Comparison of ENCODE assay signal across 8 cellular contexts in the genomic region with DNA sequence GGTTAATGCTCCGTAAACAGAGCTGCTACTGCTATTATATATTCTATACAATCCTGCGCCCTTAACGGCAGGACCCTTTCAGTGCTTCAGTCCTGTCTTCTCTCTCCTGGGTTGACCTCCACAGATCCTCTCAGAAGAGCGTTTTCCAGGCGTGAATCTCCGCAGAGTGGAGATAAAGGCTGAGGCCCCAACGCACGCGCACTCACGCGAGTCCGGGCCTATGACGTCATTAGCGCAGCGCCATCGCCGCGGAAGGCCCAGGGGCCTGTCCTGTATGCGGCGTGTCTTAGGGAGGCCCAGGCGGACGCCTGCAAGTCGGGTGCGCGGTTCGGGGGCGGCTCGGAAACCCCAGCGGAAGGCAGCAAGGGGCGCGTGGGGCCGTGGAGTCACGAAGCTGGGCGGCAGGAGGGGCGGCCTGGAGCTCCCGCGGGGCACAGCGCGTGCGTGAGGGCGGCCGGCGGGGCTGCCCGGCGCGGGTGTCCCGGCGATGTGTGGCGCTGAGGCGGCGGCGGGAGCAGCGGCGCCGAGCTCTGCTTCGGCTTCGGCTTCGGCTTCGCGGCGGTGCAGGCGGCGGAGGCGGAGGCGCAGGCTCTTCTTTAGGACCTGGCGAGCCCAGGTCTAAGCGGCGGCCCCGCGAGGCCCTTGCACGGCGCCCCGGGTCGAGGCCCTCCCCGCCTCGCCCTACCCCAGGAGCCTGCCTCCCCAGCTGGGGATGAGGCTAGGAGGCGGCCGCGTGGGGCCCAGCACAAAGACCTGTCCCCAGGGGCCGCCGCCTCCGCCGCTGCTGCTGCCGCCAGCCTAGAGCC. TPM values are rescaled to one million over a fixed set of nuclear protein-coding genes. Genes with fewer than 3 reads are reported as not detected.
DNase-seq lines count a peak whose midpoint lies in the region; ATAC-seq and TF ChIP-seq lines count a peak whose summit lies in the region.

A gene with protein sequence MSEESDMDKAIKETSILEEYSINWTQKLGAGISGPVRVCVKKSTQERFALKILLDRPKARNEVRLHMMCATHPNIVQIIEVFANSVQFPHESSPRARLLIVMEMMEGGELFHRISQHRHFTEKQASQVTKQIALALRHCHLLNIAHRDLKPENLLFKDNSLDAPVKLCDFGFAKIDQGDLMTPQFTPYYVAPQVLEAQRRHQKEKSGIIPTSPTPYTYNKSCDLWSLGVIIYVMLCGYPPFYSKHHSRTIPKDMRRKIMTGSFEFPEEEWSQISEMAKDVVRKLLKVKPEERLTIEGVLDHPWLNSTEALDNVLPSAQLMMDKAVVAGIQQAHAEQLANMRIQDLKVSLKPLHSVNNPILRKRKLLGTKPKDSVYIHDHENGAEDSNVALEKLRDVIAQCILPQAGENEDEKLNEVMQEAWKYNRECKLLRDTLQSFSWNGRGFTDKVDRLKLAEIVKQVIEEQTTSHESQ (plus strand): TSS at position 479 of the 806 bp plus-strand sequence. CDS start 506 bp downstream, outside the sequence.

- H3K27ac Mint-ChIP-seq in activated T-cell treated with anti-CD3 and anti-CD28 coated beads, Interleukin-2, amount 50 U/mL, for 24 hours, result peak within 1 kb of the TSS; percentile 98

- H3K9ac ChIP-seq in mucosa of stomach (ENCODE audit: low read length), result peak within 1 kb of the TSS; percentile 91

- H3K36me3 Mint-ChIP-seq in activated T-cell treated with anti-CD3 and anti-CD28 coated beads, Interleukin-2, amount 50 U/mL, for 24 hours (ENCODE audit: low read depth), result peaks cover 81% of the 10 kb centered on the region

- H3K4me3 ChIP-seq in esophagus (ENCODE audit: low read depth in 1 of 2, low read length in 2 of 2) (peak within 1 kb of the TSS; percentile 85 to 92), mucosa of stomach (ENCODE audit: low read length) (peak within 1 kb of the TSS; percentile 86)

- ATAC-seq in GM21723 (IDR thresholded peaks at IDR 0.05; ENCODE audit: unreplicated experiment), result peak; percentile 80

- peak; percentile 91 for DNase-seq in DMS53 treated with DMSO at 0.1 percent for 48 hours (lab: John Stamatoyannopoulos, UW; ENCODE audit: unreplicated experiment)
- DNase-seq in KG1 (lab: John Stamatoyannopoulos, UW), result peak; percentile 88
- DNase-seq in activated T-cell treated with anti-CD3 and anti-CD28 coated beads, Interleukin-2, amount 50 U/mL, for 24 hours, result peak; percentile 99
- peak; percentile 99 for DNase-seq in stimulated activated CD8-positive, alpha-beta memory T cell treated with anti-CD3 and anti-CD28 coated beads, Interleukin-4, amount 100 ng/mL, for 48 hours

- no peaks in the 10 kb centered on the region for H3K27me3 Mint-ChIP-seq in activated T-cell treated with anti-CD3 and anti-CD28 coated beads, Interleukin-2, amount 50 U/mL, for 24 hours

- peaks cover 2 to 3% of the 10 kb centered on the region in 2 donors for H3K36me3 ChIP-seq in esophagus (ENCODE audit: control insufficient read depth in 2 of 2, insufficient read depth in 2 of 2, low read length in 1 of 2)
- no peaks in the 10 kb centered on the region for H3K36me3 ChIP-seq in mucosa of stomach (ENCODE audit: control insufficient read depth, insufficient read depth, low read length)

- peak within 1 kb of the TSS; percentile 94 for H3K4me3 Mint-ChIP-seq in activated T-cell treated with anti-CD3 and anti-CD28 coated beads, Interleukin-2, amount 50 U/mL, for 24 hours

- peaks cover 0 to 7% of the 10 kb centered on the region in 2 donors for H3K4me1 ChIP-seq in esophagus (ENCODE audit: control insufficient read depth in 2 of 2, insufficient read depth in 2 of 2, low read length in 1 of 2)
- peaks cover 17% of the 10 kb centered on the region for H3K4me1 ChIP-seq in mucosa of stomach (ENCODE audit: control insufficient read depth, insufficient read depth, low read length)

- H3K4me1 Mint-ChIP-seq in activated T-cell treated with anti-CD3 and anti-CD28 coated beads, Interleukin-2, amount 50 U/mL, for 24 hours (ENCODE audit: low read depth), result peaks cover 56% of the 10 kb centered on the region

- no peaks in the 10 kb centered on the region for H3K9me3 ChIP-seq in esophagus (ENCODE audit: control insufficient read depth in 2 of 2, insufficient read depth in 1 of 2, low read depth in 1 of 2, low read length in 1 of 2)
- H3K9me3 ChIP-seq in mucosa of stomach (ENCODE audit: control insufficient read depth, low read length), result no peaks in the 10 kb centered on the region

- H3K27me3 ChIP-seq in esophagus (ENCODE audit: control insufficient read depth in 1 of 2, insufficient read depth in 2 of 2, low read length in 2 of 2) (no peaks in the 10 kb centered on the region), mucosa of stomach (ENCODE audit: control insufficient read depth, insufficient read depth, low read length) (no peaks in the 10 kb centered on the region)

- H3K9me3 Mint-ChIP-seq in activated T-cell treated with anti-CD3 and anti-CD28 coated beads, Interleukin-2, amount 50 U/mL, for 24 hours, result no peaks in the 10 kb centered on the region

- H3K27ac ChIP-seq in esophagus (ENCODE audit: low read depth in 2 of 2, low read length in 1 of 2), result peak within 1 kb of the TSS; percentile 93 to 99

- WGBS in esophagus, 2 donors, result 1% methylated on average over 58 to 84 of the region's 84 CpGs

TF ChIP-seq in PFSK-1, 5 proteins besides CTCF, POLR2A, EP300 and RAD21:
- TF ChIP-seq POLR2AphosphoS5 (IDR thresholded peaks at IDR 0.05; ENCODE audit: low read depth, low read length) (peak; percentile 96), TAF1 (IDR thresholded peaks at IDR 0.05; ENCODE audit: borderline replicate concordance, insufficient read depth, low read length) (peak; percentile 95), FOXP2 (optimal IDR thresholded peaks at IDR 0.05; ENCODE audit: borderline replicate concordance, extremely low read depth, extremely low read length, insufficient read depth) (peak; percentile 82), SIN3A (IDR thresholded peaks at IDR 0.05; ENCODE audit: borderline replicate concordance, insufficient read depth, low read length) (peak; percentile 92; the same call in 1 of the 2 replicates)
- TF ChIP-seq, protein P1, sequence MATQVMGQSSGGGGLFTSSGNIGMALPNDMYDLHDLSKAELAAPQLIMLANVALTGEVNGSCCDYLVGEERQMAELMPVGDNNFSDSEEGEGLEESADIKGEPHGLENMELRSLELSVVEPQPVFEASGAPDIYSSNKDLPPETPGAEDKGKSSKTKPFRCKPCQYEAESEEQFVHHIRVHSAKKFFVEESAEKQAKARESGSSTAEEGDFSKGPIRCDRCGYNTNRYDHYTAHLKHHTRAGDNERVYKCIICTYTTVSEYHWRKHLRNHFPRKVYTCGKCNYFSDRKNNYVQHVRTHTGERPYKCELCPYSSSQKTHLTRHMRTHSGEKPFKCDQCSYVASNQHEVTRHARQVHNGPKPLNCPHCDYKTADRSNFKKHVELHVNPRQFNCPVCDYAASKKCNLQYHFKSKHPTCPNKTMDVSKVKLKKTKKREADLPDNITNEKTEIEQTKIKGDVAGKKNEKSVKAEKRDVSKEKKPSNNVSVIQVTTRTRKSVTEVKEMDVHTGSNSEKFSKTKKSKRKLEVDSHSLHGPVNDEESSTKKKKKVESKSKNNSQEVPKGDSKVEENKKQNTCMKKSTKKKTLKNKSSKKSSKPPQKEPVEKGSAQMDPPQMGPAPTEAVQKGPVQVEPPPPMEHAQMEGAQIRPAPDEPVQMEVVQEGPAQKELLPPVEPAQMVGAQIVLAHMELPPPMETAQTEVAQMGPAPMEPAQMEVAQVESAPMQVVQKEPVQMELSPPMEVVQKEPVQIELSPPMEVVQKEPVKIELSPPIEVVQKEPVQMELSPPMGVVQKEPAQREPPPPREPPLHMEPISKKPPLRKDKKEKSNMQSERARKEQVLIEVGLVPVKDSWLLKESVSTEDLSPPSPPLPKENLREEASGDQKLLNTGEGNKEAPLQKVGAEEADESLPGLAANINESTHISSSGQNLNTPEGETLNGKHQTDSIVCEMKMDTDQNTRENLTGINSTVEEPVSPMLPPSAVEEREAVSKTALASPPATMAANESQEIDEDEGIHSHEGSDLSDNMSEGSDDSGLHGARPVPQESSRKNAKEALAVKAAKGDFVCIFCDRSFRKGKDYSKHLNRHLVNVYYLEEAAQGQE (IDR thresholded peaks at IDR 0.05; ENCODE audit: insufficient read depth in 1 of 2, low read depth in 2 of 2, low read length in 2 of 2), result peak in 1 of 2 experiments; percentile 66; a peak in 1 of 4 replicates

RNA-seq across cellular contexts. Expression of the gene that starts here (rescaled TPM):
- polyA plus RNA-seq in PFSK-1 (2012; ENCODE audit: insufficient read length, low read depth), result 37.5 TPM
- polyA plus RNA-seq in esophagus, result 10 to 100 TPM; 10.2 to 18.2 TPM

Comparison
In these comparisons a context has a peak if more than half of its experiments do, and no peak if none do; other contexts are left out.
1. Peak in every context shown above with its lines: DNase-seq, ATAC-seq, H3K4me3 ChIP-seq and H3K27ac ChIP-seq.